18 cellular contexts compared by ENCODE assay signal in genomic region chr15:80974914-80975313, GRCh38. TPM values are rescaled to one million over a fixed set of nuclear protein-coding genes. Genes with fewer than 3 reads are reported as not detected.
DNase-seq lines count a peak whose midpoint lies in the region; ATAC-seq and TF ChIP-seq lines count a peak whose summit lies in the region.
"Had no signal": no experiment of that assay in that cellular context is flagged by ENCODE, and none has a peak within 500 bp of the region (broad histone marks: within the 10 kb centered on the region; RNA-seq: fewer than 3 reads in every experiment).

No MANE protein-coding gene starts in this region.

- DNase-seq in activated CD4-positive, alpha-beta T cell treated with anti-CD3 and anti-CD28 coated beads, Interleukin-2, amount 50 U/mL, for 48 hours, result peak; percentile 13 to 15
- DNase-seq in activated CD4-positive, alpha-beta T cell treated with anti-CD3 and anti-CD28 coated beads for 1 hour, result no peak
- DNase-seq in ELR (ENCODE audit: low read depth) (peak; percentile 12), NCI-H2196 (lab: John Stamatoyannopoulos, UW; ENCODE audit: unreplicated experiment) (no peak), Caco-2 (no peak), AML-193 (lab: John Stamatoyannopoulos, UW) (no peak)
- no peak for DNase-seq in central memory CD8-positive, alpha-beta T cell (ENCODE audit: low spot score in 2 of 2)
- no peak for DNase-seq in stimulated activated effector memory CD8-positive, alpha-beta T cell treated with anti-CD3 and anti-CD28 coated beads, Interleukin-12 subunit alpha, Interleukin-12 subunit beta, amount 100 ng/mL, for 72 hours (ENCODE audit: low spot score in 2 of 2)
- DNase-seq: COR-L47, GF-D8, GOT3, NCI-H1105, NCI-H1694, NCI-H226, NCI-H524, PC-9, SJCRH30 had no signal

- H3K9me3 ChIP-seq in Caco-2, result no peaks in the 10 kb centered on the region
- H3K9me3 ChIP-seq: BLaER1 treated with 17β-estradiol and CSF1 and Interleukin-3, amounts not matched to agents 10 nM and 100 nM; SJCRH30 had no signal

- CTCF ChIA-PET in Caco-2 (lab: Charles Lee), result interaction anchor here (0.9 kb wide), 1 partner anchor 198 kb away, joined by 3 read pairs; no protein-coding TSS in a partner anchor

- TF ChIP-seq CTCF in Caco-2 (IDR thresholded peaks at IDR 0.05; ENCODE audit: insufficient read depth in 1 of 2, low read depth in 1 of 2, low read length in 1 of 2, severe bottlenecking in 1 of 2, unreplicated experiment in 1 of 2), result no peak

- H3K4me1 ChIP-seq in Caco-2, result no peaks in the 10 kb centered on the region
- H3K4me1 ChIP-seq: SJCRH30 had no signal

- peaks cover 1% of the 10 kb centered on the region; the same call in 1 of the 2 replicates for H3K36me3 ChIP-seq in Caco-2 (ENCODE audit: control insufficient read depth, insufficient read depth, low read length)

- no peaks in the 10 kb centered on the region for H3K27me3 Mint-ChIP-seq in central memory CD8-positive, alpha-beta T cell
- no peaks in the 10 kb centered on the region for H3K27me3 Mint-ChIP-seq in Caco-2 (ENCODE audit: insufficient read depth, unreplicated experiment)

- POLR2A ChIA-PET in Caco-2 (lab: Charles Lee), result no interaction called here

- intact Hi-C loops in Caco-2 (cut with micrococcal nuclease; ENCODE audit: unreplicated experiment), result loop anchor here (10.0 kb wide), 1 partner anchor 290 kb away; no protein-coding TSS in a partner anchor

- no peak overlapping the region for H3K4me3 ChIP-seq in Caco-2 (ENCODE audit: low read depth, low read length)
- H3K4me3 ChIP-seq: BLaER1 treated with 17β-estradiol and CSF1 and Interleukin-3, amounts not matched to agents 10 nM and 100 nM; PC-9; SJCRH30 had no signal

- peaks cover 39% of the 10 kb centered on the region for H3K4me1 Mint-ChIP-seq in central memory CD8-positive, alpha-beta T cell
- H3K4me1 Mint-ChIP-seq in stimulated activated effector memory CD8-positive, alpha-beta T cell treated with anti-CD3 and anti-CD28 coated beads, Interleukin-12 subunit alpha, Interleukin-12 subunit beta, amount 100 ng/mL, for 72 hours, result peaks cover 43% of the 10 kb centered on the region
- H3K4me1 Mint-ChIP-seq in Caco-2 (ENCODE audit: low read depth, unreplicated experiment), result peaks cover 13% of the 10 kb centered on the region

- H3K27ac Mint-ChIP-seq in central memory CD8-positive, alpha-beta T cell (ENCODE audit: low read depth), result peak overlapping the region; percentile 82
- no peak overlapping the region for H3K27ac Mint-ChIP-seq in stimulated activated effector memory CD8-positive, alpha-beta T cell treated with anti-CD3 and anti-CD28 coated beads, Interleukin-12 subunit alpha, Interleukin-12 subunit beta, amount 100 ng/mL, for 72 hours
- H3K27ac Mint-ChIP-seq in Caco-2 (ENCODE audit: unreplicated experiment), result no peak overlapping the region

- H3K9me3 Mint-ChIP-seq in central memory CD8-positive, alpha-beta T cell, result no peaks in the 10 kb centered on the region
- H3K9me3 Mint-ChIP-seq in stimulated activated effector memory CD8-positive, alpha-beta T cell treated with anti-CD3 and anti-CD28 coated beads, Interleukin-12 subunit alpha, Interleukin-12 subunit beta, amount 100 ng/mL, for 72 hours, result no peaks in the 10 kb centered on the region
- H3K9me3 Mint-ChIP-seq in Caco-2 (ENCODE audit: unreplicated experiment), result no peaks in the 10 kb centered on the region

- no peaks in the 10 kb centered on the region for H3K27me3 ChIP-seq in Caco-2 (replicated peaks; ENCODE audit: control insufficient read depth, insufficient read depth, low read length)
- H3K27me3 ChIP-seq: BLaER1 treated with 17β-estradiol and CSF1 and Interleukin-3, amounts not matched to agents 10 nM and 100 nM; SJCRH30 had no signal

- no TSS peak for BruUV-seq in Caco-2 (replicated peaks; lab: Mats Ljungman, UMichigan)

- ATAC-seq in central memory CD8-positive, alpha-beta T cell (replicated peaks; ENCODE audit: extremely low read depth, poor library complexity, severe bottlenecking), result no peak
- ATAC-seq in stimulated activated effector memory CD8-positive, alpha-beta T cell treated with anti-CD3 and anti-CD28 coated beads, Interleukin-12 subunit alpha, Interleukin-12 subunit beta, amount 100 ng/mL, for 72 hours, result peak; percentile 44

- H3K36me3 Mint-ChIP-seq in central memory CD8-positive, alpha-beta T cell (ENCODE audit: insufficient read depth), result peaks cover 27% of the 10 kb centered on the region
- peaks cover 72% of the 10 kb centered on the region for H3K36me3 Mint-ChIP-seq in stimulated activated effector memory CD8-positive, alpha-beta T cell treated with anti-CD3 and anti-CD28 coated beads, Interleukin-12 subunit alpha, Interleukin-12 subunit beta, amount 100 ng/mL, for 72 hours
- H3K36me3 Mint-ChIP-seq in Caco-2 (ENCODE audit: insufficient read depth, unreplicated experiment), result peaks cover 30% of the 10 kb centered on the region

- no peak overlapping the region for H3K4me3 Mint-ChIP-seq in central memory CD8-positive, alpha-beta T cell
- H3K4me3 Mint-ChIP-seq in stimulated activated effector memory CD8-positive, alpha-beta T cell treated with anti-CD3 and anti-CD28 coated beads, Interleukin-12 subunit alpha, Interleukin-12 subunit beta, amount 100 ng/mL, for 72 hours, result no peak overlapping the region
- H3K4me3 Mint-ChIP-seq in Caco-2 (ENCODE audit: unreplicated experiment), result no peak overlapping the region

RNA-seq across cellular contexts. Expression of gene MESD, which starts 14.7 kb away (rescaled TPM):
- total RNA-seq in Caco-2 (2022), result 29.2 and 30.3 TPM in 2 replicates

RNA-seq across cellular contexts. Expression of gene TLNRD1, which starts 25.8 kb away (rescaled TPM):
- 13.7 and 13.8 TPM in 2 replicates for total RNA-seq in Caco-2 (2022)

Comparison
In these comparisons a context has a peak if more than half of its experiments do, and no peak if none do; other contexts are left out.
1. DNase-seq: peak in activated CD4-positive, alpha-beta T cell treated with anti-CD3 and anti-CD28 coated beads, Interleukin-2, amount 50 U/mL, for 48 hours (2 of 2) and ELR (single experiment); none in activated CD4-positive, alpha-beta T cell treated with anti-CD3 and anti-CD28 coated beads for 1 hour (single experiment), central memory CD8-positive, alpha-beta T cell (0 of 2), stimulated activated effector memory CD8-positive, alpha-beta T cell treated with anti-CD3 and anti-CD28 coated beads, Interleukin-12 subunit alpha, Interleukin-12 subunit beta, amount 100 ng/mL, for 72 hours (0 of 2), NCI-H2196 (single experiment), Caco-2 (0 of 2) and AML-193 (0 of 2).